Comparison of ENCODE assay signal across 8 cellular contexts in genomic region chr10:122298598-122299301, GRCh38. TPM values are rescaled to one million over a fixed set of nuclear protein-coding genes. Genes with fewer than 3 reads are reported as not detected.
A peak's percentile ranks its signal among the peaks of the same experiment; 100 is the strongest.
DNase-seq lines count a peak whose midpoint lies in the region; ATAC-seq, FAIRE-seq and TF ChIP-seq lines count a peak whose summit lies in the region.

No MANE protein-coding gene starts in this region.

- intact Hi-C loops in mammary epithelial cell (cut with micrococcal nuclease): loop anchor here (1.0 kb wide), 5 partner anchors 19 to 406 kb away; no protein-coding TSS in a partner anchor

- H3K27me3 ChIP-seq in WERI-Rb-1 (ENCODE audit: insufficient read depth, low read depth, severe bottlenecking) (no peaks in the 10 kb centered on the region), mammary epithelial cell (ENCODE audit: insufficient read depth, low read length) (no peaks in the 10 kb centered on the region)

- no peaks in the 10 kb centered on the region for H3K79me2 ChIP-seq in mammary epithelial cell (ENCODE audit: insufficient read depth, low read length)

- H3K27ac ChIP-seq in WERI-Rb-1: no peak overlapping the region
- no peak overlapping the region for H3K27ac ChIP-seq in mammary epithelial cell (ENCODE audit: insufficient read depth, low read depth, low read length)

- peak overlapping the region; percentile 59 for H3K4me2 ChIP-seq in mammary epithelial cell (ENCODE audit: insufficient read depth, low read depth, low read length)

- in situ Hi-C loops in mammary epithelial cell (cut with MboI; ENCODE audit: low sequenced_read_pairs in 2 of 2): loop anchor here (5.0 to 25.0 kb wide), 4 partner anchors 134 to 414 kb away; partner anchors contain the start of gene DMBT1 (in 2 of the 2)

- no peak overlapping the region for H3K9ac ChIP-seq in mammary epithelial cell (ENCODE audit: insufficient read depth, low read length)

- dilution Hi-C loops in mammary epithelial cell (cut with HindIII; ENCODE audit: low sequenced_read_pairs): no loop called here

- 50% methylated on average over 8 of the region's 15 CpGs for WGBS in mammary epithelial cell (ENCODE audit: low coverage, missing lambda C conversion rate)

- TF ChIP-seq CTCF in WERI-Rb-1 (IDR thresholded peaks at IDR 0.05; ENCODE audit: low read depth, low read length) (peak; percentile 84), mammary epithelial cell (conservative IDR thresholded peaks at IDR 0.05 in 1 of 2, IDR thresholded peaks at IDR 0.05 in 1 of 2; ENCODE audit: extremely low read depth in 1 of 2, insufficient read depth in 1 of 2, low read depth in 1 of 2, low read length in 2 of 2) (peak; percentile 92 to 98)

- peak; percentile 47 for ATAC-seq in HG02852 (IDR thresholded peaks at IDR 0.05; ENCODE audit: unreplicated experiment)

- H3K4me3 ChIP-seq in WERI-Rb-1 (ENCODE audit: low read depth, low read length) (peak overlapping the region; percentile 29), mammary epithelial cell (replicated peaks in 1 of 3; ENCODE audit: insufficient read depth in 1 of 3, low read depth in 2 of 3, low read length in 3 of 3) (peak overlapping the region in 1 of 3 experiments; percentile 4)

- H3K9me3 ChIP-seq in WERI-Rb-1 (ENCODE audit: severe bottlenecking) (no peaks in the 10 kb centered on the region), mammary epithelial cell (replicated peaks; ENCODE audit: insufficient read depth, low read length) (no peaks in the 10 kb centered on the region)

- BruUV-seq in mammary epithelial cell (replicated peaks; lab: Mats Ljungman, UMichigan): no TSS peak

- CTCF ChIA-PET in mammary epithelial cell (lab: Charles Lee; ENCODE audit: low non-redundant PET): interaction anchor here (0.5 to 1.1 kb wide), 7 partner anchors 9 to 389 kb away, joined by 3 to 19 read pairs (median 6); no protein-coding TSS in a partner anchor

- FAIRE-seq in G401.6 (lab: Jason Lieb, UNC) (peak; percentile 83), islet of Langerhans (lab: Jason Lieb, UNC) (peak; percentile 97)

- H2AFZ ChIP-seq in mammary epithelial cell (ENCODE audit: low read depth, low read length): peak overlapping the region; percentile 86

- peaks cover 16% of the 10 kb centered on the region for H3K4me1 ChIP-seq in mammary epithelial cell (ENCODE audit: insufficient read depth, low read length)

- peak; percentile 35 to 59 for DNase-seq in NCI-H2081 (lab: John Stamatoyannopoulos, UW)
- DNase-seq in WERI-Rb-1: peak; percentile 66
- DNase-seq in mammary epithelial cell: peak; percentile 60
- peak; percentile 44 to 64 (median 46) for DNase-seq in stimulated activated CD4-positive, alpha-beta T cell treated with anti-CD3 and anti-CD28 coated beads, Interleukin-12 subunit alpha, Interleukin-12 subunit beta, amount 100 ng/mL, for 48 hours (ENCODE audit: low read depth in 2 of 3, low spot score in 1 of 3)
- no peak for DNase-seq in cortex of kidney (lab: John Stamatoyannopoulos, UW)

- no peaks in the 10 kb centered on the region for H3K36me3 ChIP-seq in WERI-Rb-1
- H3K36me3 ChIP-seq in mammary epithelial cell (ENCODE audit: insufficient read depth, low read length): no peaks in the 10 kb centered on the region

- no peaks in the 10 kb centered on the region for H4K20me1 ChIP-seq in mammary epithelial cell (ENCODE audit: insufficient read depth, low read length)

RNA-seq across cellular contexts. Expression of gene BTBD16, which starts 27.7 kb away (rescaled TPM):
- under 1 TPM in 1 of 2 donors, not detected in 1; 0.24 TPM for total RNA-seq in mammary epithelial cell
- 0.14 TPM for polyA plus RNA-seq in mammary epithelial cell
- polyA minus RNA-seq in mammary epithelial cell: not detected
